20 cellular contexts compared by ENCODE assay signal in genomic region chr2:23664069-23664788, GRCh38.
DNase-seq lines count a peak whose midpoint lies in the region; ATAC-seq and TF ChIP-seq lines count a peak whose summit lies in the region.
"Had no signal": no experiment of that assay in that cellular context is flagged by ENCODE, and none has a peak within 500 bp of the region (broad histone marks: within the 10 kb centered on the region; RNA-seq: fewer than 3 reads in every experiment).

No MANE protein-coding gene starts in this region.

- H3K4me1 Mint-ChIP-seq in activated CD4-positive, alpha-beta T cell treated with anti-CD3 and anti-CD28 coated beads, Interleukin-2, amount 10 ng/mL, durations not matched to agents 24 days and 14 days: no peaks in the 10 kb centered on the region
- H3K4me1 Mint-ChIP-seq: CD4-positive, CD25-positive, alpha-beta regulatory T cell had no signal

- H2AFZ ChIP-seq in GM23248 (peak overlapping the region; percentile 58; the same call in 1 of the 2 replicates), parathyroid adenoma (peak overlapping the region; percentile 90)

- H3K36me3 ChIP-seq in GM23248 (ENCODE audit: low read depth) (no peaks in the 10 kb centered on the region), endocrine pancreas (ENCODE audit: control insufficient read depth, insufficient read depth, low read length) (no peaks in the 10 kb centered on the region), parathyroid adenoma (ENCODE audit: control insufficient read depth, insufficient read depth, low read length) (no peaks in the 10 kb centered on the region), body of pancreas (replicated peaks in 1 of 2; ENCODE audit: insufficient read depth in 1 of 2, low read depth in 2 of 2) (no peaks in the 10 kb centered on the region), mucosa of descending colon (ENCODE audit: low read depth) (no peaks in the 10 kb centered on the region)

- in situ Hi-C loops in GM23248 (cut with MboI): no loop called here

- no peaks in the 10 kb centered on the region for H3K27me3 ChIP-seq in GM23248 (replicated peaks; ENCODE audit: insufficient read depth)
- no peaks in the 10 kb centered on the region for H3K27me3 ChIP-seq in endocrine pancreas (ENCODE audit: control insufficient read depth, insufficient read depth, low read length)
- no peaks in the 10 kb centered on the region for H3K27me3 ChIP-seq in parathyroid adenoma (ENCODE audit: control insufficient read depth, insufficient read depth, low read length)
- H3K27me3 ChIP-seq in body of pancreas: no peaks in the 10 kb centered on the region

- no peaks in the 10 kb centered on the region for H3K79me2 ChIP-seq in GM23248 (ENCODE audit: insufficient read depth)
- H3K79me2 ChIP-seq in parathyroid adenoma: no peaks in the 10 kb centered on the region

- H3K9me2 ChIP-seq in GM23248 (ENCODE audit: insufficient read depth): no peaks in the 10 kb centered on the region

- intact Hi-C loops in body of pancreas (cut with DNase I) (no loop called here), mucosa of descending colon (cut with DNase I, micrococcal nuclease) (no loop called here)
- intact Hi-C loops in activated CD4-positive, alpha-beta T cell treated with anti-CD3 and anti-CD28 coated beads, Interleukin-2, amount 10 ng/mL, durations not matched to agents 24 days and 14 days (cut with micrococcal nuclease): no loop called here

- H3K27ac Mint-ChIP-seq in activated CD4-positive, alpha-beta T cell treated with anti-CD3 and anti-CD28 coated beads, Interleukin-2, amount 10 ng/mL, durations not matched to agents 24 days and 14 days: no peak overlapping the region
- H3K27ac Mint-ChIP-seq: CD4-positive, CD25-positive, alpha-beta regulatory T cell had no signal

- H3K9me3 ChIP-seq in GM23248 (ENCODE audit: low read depth) (no peaks in the 10 kb centered on the region), endocrine pancreas (ENCODE audit: control insufficient read depth, low read length) (no peaks in the 10 kb centered on the region), parathyroid adenoma (ENCODE audit: control insufficient read depth, low read length) (no peaks in the 10 kb centered on the region), body of pancreas (no peaks in the 10 kb centered on the region), mucosa of descending colon (no peaks in the 10 kb centered on the region)

- H4K20me1 ChIP-seq in GM23248 (ENCODE audit: insufficient read depth): no peaks in the 10 kb centered on the region

- no peak for TF ChIP-seq CTCF in parathyroid adenoma (IDR thresholded peaks at IDR 0.05)
- no peak for TF ChIP-seq CTCF in body of pancreas (IDR thresholded peaks at IDR 0.05)
- TF ChIP-seq CTCF in mucosa of descending colon (IDR thresholded peaks at IDR 0.05): no peak

- H3K9me3 Mint-ChIP-seq in activated CD4-positive, alpha-beta T cell treated with anti-CD3 and anti-CD28 coated beads, Interleukin-2, amount 10 ng/mL, durations not matched to agents 24 days and 14 days: no peaks in the 10 kb centered on the region
- H3K9me3 Mint-ChIP-seq: CD4-positive, CD25-positive, alpha-beta regulatory T cell had no signal

- H3K4me3 Mint-ChIP-seq in activated CD4-positive, alpha-beta T cell treated with anti-CD3 and anti-CD28 coated beads, Interleukin-2, amount 10 ng/mL, durations not matched to agents 24 days and 14 days: no peak overlapping the region
- H3K4me3 Mint-ChIP-seq: CD4-positive, CD25-positive, alpha-beta regulatory T cell had no signal

- no peaks in the 10 kb centered on the region for H3K36me3 Mint-ChIP-seq in activated CD4-positive, alpha-beta T cell treated with anti-CD3 and anti-CD28 coated beads, Interleukin-2, amount 10 ng/mL, durations not matched to agents 24 days and 14 days (ENCODE audit: low read depth)

- ATAC-seq in body of pancreas (no peak), mucosa of descending colon (no peak)
- ATAC-seq: GM12878, Panc1 had no signal

- no peak for TF ChIP-seq POLR2A in body of pancreas (IDR thresholded peaks at IDR 0.05)

- 47 to 50% methylated on average over 9 of the region's 9 CpGs for WGBS in GM23248 (ENCODE audit: low coverage in 1 of 2, low lambda C conversion rate in 2 of 2, missing lambda C conversion rate in 2 of 2), 2 experiments
- WGBS in body of pancreas, 2 donors: 63 to 78% methylated on average over 7 to 9 of the region's 9 CpGs

- no peak for DNase-seq in GM23248
- DNase-seq in NCI-H446 treated with DMSO at 0.1 percent for 48 hours (lab: John Stamatoyannopoulos, UW): peak; percentile 34
- no peak for DNase-seq in body of pancreas
- no peak for DNase-seq in mucosa of descending colon
- DNase-seq in stimulated activated CD4-positive, alpha-beta T cell treated with anti-CD3 and anti-CD28 coated beads, Interleukin-1b, Interleukin-23, amount 100 ng/mL, for 48 hours: no peak
- DNase-seq in activated CD4-positive, alpha-beta T cell treated with anti-CD3 and anti-CD28 coated beads, Interleukin-2, amount 10 ng/mL, durations not matched to agents 24 days and 14 days: no peak
- DNase-seq: AML-193; Calu3; CD4-positive, CD25-positive, alpha-beta regulatory T cell; HCEC 1CT; NCI-H1092; NCI-H2107; NCI-H748 treated with DMSO at 0.1 percent for 48 hours; SHP77 treated with DMSO at 0.1 percent for 48 hours had no signal

- peaks cover 11% of the 10 kb centered on the region for H3K27me3 Mint-ChIP-seq in activated CD4-positive, alpha-beta T cell treated with anti-CD3 and anti-CD28 coated beads, Interleukin-2, amount 10 ng/mL, durations not matched to agents 24 days and 14 days

- H3K4me1 ChIP-seq in GM23248 (ENCODE audit: insufficient read depth) (peaks cover 6% of the 10 kb centered on the region; the same call in 1 of the 2 replicates), endocrine pancreas (ENCODE audit: control insufficient read depth, insufficient read depth, low read length) (no peaks in the 10 kb centered on the region), parathyroid adenoma (peaks cover 25% of the 10 kb centered on the region), body of pancreas (no peaks in the 10 kb centered on the region), mucosa of descending colon (ENCODE audit: low read depth) (no peaks in the 10 kb centered on the region)

- H3K27ac ChIP-seq in GM23248 (no peak overlapping the region), parathyroid adenoma (peak overlapping the region; percentile 94), body of pancreas (no peak overlapping the region)
- H3K27ac ChIP-seq: HL-60 had no signal

- no peaks in the 10 kb centered on the region for H3F3A ChIP-seq in GM23248 (ENCODE audit: insufficient read depth)

- H3K4me3 ChIP-seq in GM23248 (peak overlapping the region; percentile 63), endocrine pancreas (ENCODE audit: control insufficient read depth, insufficient read depth, low read length) (peak overlapping the region; percentile 93), parathyroid adenoma (ENCODE audit: low read depth, low read length) (peak overlapping the region; percentile 43), body of pancreas (no peak overlapping the region), mucosa of descending colon (no peak overlapping the region)
- H3K4me3 ChIP-seq: GM12878, K562 had no signal

- peak overlapping the region; percentile 55 for H3K4me2 ChIP-seq in GM23248 (ENCODE audit: unreplicated experiment)
- peak overlapping the region; percentile 77 for H3K4me2 ChIP-seq in parathyroid adenoma (ENCODE audit: low read length)

- H3K9ac ChIP-seq in GM23248 (no peak overlapping the region), endocrine pancreas (ENCODE audit: control insufficient read depth, insufficient read depth, low read length) (no peak overlapping the region), parathyroid adenoma (no peak overlapping the region)

Comparison
In these comparisons a context has a peak if more than half of its experiments do, and no peak if none do; other contexts are left out.
1. H3K4me3 ChIP-seq: peak in GM23248 (single experiment), endocrine pancreas (single experiment) and parathyroid adenoma (single experiment); none in body of pancreas (0 of 2) and mucosa of descending colon (single experiment).